ENCODE assay signal across 9 cellular contexts in the genomic region with DNA sequence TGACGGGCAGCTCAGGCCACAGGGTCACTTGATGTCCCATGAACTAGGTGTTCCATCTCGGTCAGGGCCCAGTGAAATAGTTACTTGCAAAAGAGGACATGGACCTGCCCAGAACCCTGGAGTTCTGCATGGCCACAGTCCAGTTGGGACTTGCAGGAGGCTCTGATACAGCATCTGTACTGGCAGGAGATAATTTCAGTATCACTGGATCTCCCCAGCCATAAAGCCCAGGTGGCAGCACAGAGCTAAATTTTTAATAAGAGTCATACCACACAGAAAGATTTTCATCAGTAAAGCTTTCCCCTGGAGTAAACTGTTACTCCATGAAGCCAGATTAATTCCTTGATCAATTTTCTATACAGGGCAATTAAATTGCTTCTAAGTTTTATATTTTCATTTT. TPM values are rescaled to one million over a fixed set of nuclear protein-coding genes. Genes with fewer than 3 reads are reported as not detected.
DNase-seq lines count a peak whose midpoint lies in the region; ATAC-seq and TF ChIP-seq lines count a peak whose summit lies in the region.
"Had no signal": no experiment of that assay in that cellular context is flagged by ENCODE, and none has a peak within 500 bp of the region (broad histone marks: within the 10 kb centered on the region; RNA-seq: fewer than 3 reads in every experiment).

No MANE protein-coding gene starts in this region.

- TF ChIP-seq CTCF in GM12874 (IDR thresholded peaks at IDR 0.05; ENCODE audit: insufficient read depth, low read depth, low read length): 0 out of 2 replicates have a peak, but pooled peaks have one; percentile 25
- peak; percentile 52 for TF ChIP-seq CTCF in SK-N-SH (IDR thresholded peaks at IDR 0.05)
- TF ChIP-seq CTCF in foreskin keratinocyte (conservative IDR thresholded peaks at IDR 0.05): peak; percentile 64

- H3K27me3 ChIP-seq in SK-N-SH (ENCODE audit: insufficient read depth) (no peaks in the 10 kb centered on the region), foreskin keratinocyte (no peaks in the 10 kb centered on the region)

- no peaks in the 10 kb centered on the region for H3K79me2 ChIP-seq in SK-N-SH (ENCODE audit: insufficient read depth)

- H4K20me1 ChIP-seq in SK-N-SH (ENCODE audit: insufficient read depth): no peaks in the 10 kb centered on the region

- H2AFZ ChIP-seq in SK-N-SH (ENCODE audit: low read depth): no peak overlapping the region

- H3K4me1 ChIP-seq in SK-N-SH (ENCODE audit: control insufficient read depth in 1 of 2, insufficient read depth in 2 of 2, low read depth in 1 of 2, low read length in 1 of 2) (no peaks in the 10 kb centered on the region; a peak in 1 of 4 replicates), foreskin keratinocyte (no peaks in the 10 kb centered on the region)

- H3F3A ChIP-seq in SK-N-SH (replicated peaks; ENCODE audit: insufficient read depth): no peaks in the 10 kb centered on the region

- ATAC-seq in foreskin keratinocyte (peak; percentile 24), HG02642 (IDR thresholded peaks at IDR 0.05; ENCODE audit: poor library complexity, unreplicated experiment) (no peak), GM18909 (IDR thresholded peaks at IDR 0.05; ENCODE audit: poor library complexity, unreplicated experiment) (no peak), HG02571 (IDR thresholded peaks at IDR 0.05; ENCODE audit: unreplicated experiment) (no peak)
- ATAC-seq: stimulated activated effector memory CD8-positive, alpha-beta T cell treated with anti-CD3 and anti-CD28 coated beads, Interleukin-12 subunit alpha, Interleukin-12 subunit beta, amount 100 ng/mL, for 72 hours had no signal

- peaks cover 0 to 7% of the 10 kb centered on the region in 2 experiments for H3K36me3 ChIP-seq in SK-N-SH (replicated peaks in 1 of 2; ENCODE audit: control insufficient read depth in 1 of 2, insufficient read depth in 2 of 2, low read length in 1 of 2)

- TF ChIP-seq RAD21 in SK-N-SH (IDR thresholded peaks at IDR 0.05; ENCODE audit: low read length): peak; percentile 60

- no peak overlapping the region for H3K4me2 ChIP-seq in SK-N-SH

- DNase-seq in AG08396 (ENCODE audit: low spot score) (peak; percentile 61), SK-N-SH (peak; percentile 58), foreskin keratinocyte (no peak), iPS-NIHi7 (ENCODE audit: extremely low spot score) (no peak)

- POLR2A ChIA-PET in SK-N-SH (lab: Yijun Ruan, JAX): interaction anchor here (1.0 kb wide), 1 partner anchor 62 kb away, joined by 3 read pairs; a partner anchor contains a TSS

- H3K4me3 ChIP-seq in SK-N-SH (ENCODE audit: low read depth in 2 of 2, low read length in 1 of 2): no peak overlapping the region

- H3K9me2 ChIP-seq in SK-N-SH: no peaks in the 10 kb centered on the region

- H3K27ac ChIP-seq in SK-N-SH (ENCODE audit: low read depth in 2 of 2, low read length in 1 of 2) (no peak overlapping the region), foreskin keratinocyte (no peak overlapping the region)

- H3K9ac ChIP-seq in SK-N-SH: no peak overlapping the region

- no peak for TF ChIP-seq EP300 in SK-N-SH (IDR thresholded peaks at IDR 0.05; ENCODE audit: borderline replicate concordance in 1 of 2, low read depth in 1 of 2, low read length in 1 of 2)

- no peaks in the 10 kb centered on the region for H3K9me3 ChIP-seq in SK-N-SH

- CTCF ChIA-PET in SK-N-SH (lab: Yijun Ruan, JAX): interaction anchor here (0.6 to 2.3 kb wide), 22 partner anchors 9 to 342 kb away, joined by 3 to 15 read pairs (median 4); a partner anchor contains a TSS

- WGBS in SK-N-SH (ENCODE audit: low lambda C conversion rate): 88% methylated on average over 2 of the region's 2 CpGs

TF ChIP-seq in SK-N-SH, 30 proteins besides CTCF, POLR2A, EP300 and RAD21:
- TF ChIP-seq POLR2AphosphoS5 (IDR thresholded peaks at IDR 0.05; ENCODE audit: low read depth, low read length) (no peak), SIN3A (IDR thresholded peaks at IDR 0.05; ENCODE audit: borderline replicate concordance, low read depth, low read length) (no peak), FOXJ3 (CRISPR knock-in tag; IDR thresholded peaks at IDR 0.05) (no peak), GATA2 (CRISPR knock-in tag; IDR thresholded peaks at IDR 0.05) (peak; percentile 40; the same call in 1 of the 2 replicates), SMC3 (IDR thresholded peaks at IDR 0.05; ENCODE audit: low read depth, low read length) (peak; percentile 45; the same call in 1 of the 2 replicates), CHD2 (IDR thresholded peaks at IDR 0.05; ENCODE audit: low read length, partially characterized antibody) (no peak)
- TF ChIP-seq, protein P1, sequence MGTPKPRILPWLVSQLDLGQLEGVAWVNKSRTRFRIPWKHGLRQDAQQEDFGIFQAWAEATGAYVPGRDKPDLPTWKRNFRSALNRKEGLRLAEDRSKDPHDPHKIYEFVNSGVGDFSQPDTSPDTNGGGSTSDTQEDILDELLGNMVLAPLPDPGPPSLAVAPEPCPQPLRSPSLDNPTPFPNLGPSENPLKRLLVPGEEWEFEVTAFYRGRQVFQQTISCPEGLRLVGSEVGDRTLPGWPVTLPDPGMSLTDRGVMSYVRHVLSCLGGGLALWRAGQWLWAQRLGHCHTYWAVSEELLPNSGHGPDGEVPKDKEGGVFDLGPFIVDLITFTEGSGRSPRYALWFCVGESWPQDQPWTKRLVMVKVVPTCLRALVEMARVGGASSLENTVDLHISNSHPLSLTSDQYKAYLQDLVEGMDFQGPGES (IDR thresholded peaks at IDR 0.05; ENCODE audit: low read depth, low read length): no peak

RNA-seq across cellular contexts. Expression of a gene that starts 18.0 kb away (rescaled TPM):
- 0.03 and 0.06 TPM in 2 replicates for polyA plus RNA-seq in SK-N-SH (2012; rRNA removed)
- 0.03 TPM in 1 of 2 replicates, not detected in the other for polyA plus RNA-seq in SK-N-SH (2012; cell fraction: cytosol; rRNA removed)
- polyA plus RNA-seq in SK-N-SH (2012; cell fraction: nucleus; rRNA removed): 0.06 TPM in 1 of 2 replicates, not detected in the other
- total RNA-seq in foreskin keratinocyte: 3.2 and 3.4 TPM in 2 replicates
- 2.0 and 2.2 TPM in 2 replicates for polyA plus RNA-seq in foreskin keratinocyte

RNA-seq across cellular contexts. Expression of a gene that starts 22.8 kb away (rescaled TPM):
- polyA plus RNA-seq in SK-N-SH (2012; rRNA removed) (27.5 and 34.2 TPM in 2 replicates), foreskin keratinocyte (7.3 and 7.7 TPM in 2 replicates)
- 22.2 and 28.7 TPM in 2 replicates for polyA plus RNA-seq in SK-N-SH (2012; cell fraction: cytosol; rRNA removed)
- polyA plus RNA-seq in SK-N-SH (2012; cell fraction: nucleus; rRNA removed): 25.7 and 26.5 TPM in 2 replicates
- 11.6 and 12.7 TPM in 2 replicates for total RNA-seq in foreskin keratinocyte

RNA-seq across cellular contexts. Expression of a gene that starts 23.0 kb away (rescaled TPM):
- 354 and 454 TPM in 2 replicates for polyA plus RNA-seq in SK-N-SH (2012; rRNA removed)
- polyA plus RNA-seq in SK-N-SH (2012; cell fraction: cytosol; rRNA removed): 479 and 520 TPM in 2 replicates
- polyA plus RNA-seq in SK-N-SH (2012; cell fraction: nucleus; rRNA removed): 154 and 185 TPM in 2 replicates
- total RNA-seq in foreskin keratinocyte: 318 and 323 TPM in 2 replicates
- polyA plus RNA-seq in foreskin keratinocyte: 425 and 434 TPM in 2 replicates

RNA-seq across cellular contexts. Expression of a gene that starts 40.0 kb away (rescaled TPM):
- 7.3 and 10.8 TPM in 2 replicates for polyA plus RNA-seq in SK-N-SH (2012; rRNA removed)
- polyA plus RNA-seq in SK-N-SH (2012; cell fraction: cytosol; rRNA removed): 5.9 and 7.9 TPM in 2 replicates
- polyA plus RNA-seq in SK-N-SH (2012; cell fraction: nucleus; rRNA removed): 10.6 and 11.4 TPM in 2 replicates
- 3.5 and 4.4 TPM in 2 replicates for total RNA-seq in foreskin keratinocyte
- polyA plus RNA-seq in foreskin keratinocyte: 5.8 and 6.5 TPM in 2 replicates

RNA-seq across cellular contexts. Expression of a gene that starts 57.3 kb away (rescaled TPM):
- polyA plus RNA-seq in SK-N-SH (2012; rRNA removed): 87.3 and 89.2 TPM in 2 replicates
- polyA plus RNA-seq in SK-N-SH (2012; cell fraction: cytosol; rRNA removed): 86.8 and 89.7 TPM in 2 replicates
- 31.8 and 37.9 TPM in 2 replicates for polyA plus RNA-seq in SK-N-SH (2012; cell fraction: nucleus; rRNA removed)
- 56.2 and 65.9 TPM in 2 replicates for total RNA-seq in foreskin keratinocyte
- 79.6 and 87.4 TPM in 2 replicates for polyA plus RNA-seq in foreskin keratinocyte

Comparison
In these comparisons a context has a peak if more than half of its experiments do, and no peak if none do; other contexts are left out.
1. DNase-seq: peak in AG08396 (single experiment) and SK-N-SH (single experiment); none in foreskin keratinocyte (0 of 2) and iPS-NIHi7 (single experiment).
2. Peak in every context shown above with its lines, with median percentiles within 50 percentile points of each other: CTCF ChIP-seq.